In genomic region chr18:44681611-44682010, GRCh38 we compare ENCODE assay signal across 10 cellular contexts. TPM values are rescaled to one million over a fixed set of nuclear protein-coding genes. Genes with fewer than 3 reads are reported as not detected.
DNase-seq lines count a peak whose midpoint lies in the region; ATAC-seq and TF ChIP-seq lines count a peak whose summit lies in the region.
"Had no signal": no experiment of that assay in that cellular context is flagged by ENCODE, and none has a peak within 500 bp of the region (broad histone marks: within the 10 kb centered on the region; RNA-seq: fewer than 3 reads in every experiment).

No MANE protein-coding gene starts in this region.

- peaks cover 22 to 26% of the 10 kb centered on the region in 2 experiments for H3K4me1 ChIP-seq in SK-N-SH (ENCODE audit: control insufficient read depth in 1 of 2, insufficient read depth in 2 of 2, low read depth in 1 of 2, low read length in 1 of 2)
- peaks cover 0 to 18% of the 10 kb centered on the region in 2 donors for H3K4me1 ChIP-seq in ascending aorta
- H3K4me1 ChIP-seq in right lobe of liver, result no peaks in the 10 kb centered on the region
- H3K4me1 ChIP-seq in transverse colon, result peaks cover 0 to 12% (median 8%) of the 10 kb centered on the region in 4 donors

- no peaks in the 10 kb centered on the region for H3K27me3 ChIP-seq in SK-N-SH (ENCODE audit: insufficient read depth)
- H3K27me3 ChIP-seq in ascending aorta, result no peaks in the 10 kb centered on the region
- no peaks in the 10 kb centered on the region for H3K27me3 ChIP-seq in right lobe of liver
- no peaks in the 10 kb centered on the region for H3K27me3 ChIP-seq in transverse colon

- H3K9me3 ChIP-seq in SK-N-SH (no peaks in the 10 kb centered on the region), ascending aorta (no peaks in the 10 kb centered on the region), right lobe of liver (no peaks in the 10 kb centered on the region), transverse colon (no peaks in the 10 kb centered on the region)

- peak overlapping the region; percentile 73 for H2AFZ ChIP-seq in SK-N-SH (ENCODE audit: low read depth)

- TF ChIP-seq POLR2A in right lobe of liver (IDR thresholded peaks at IDR 0.05) (no peak), transverse colon (IDR thresholded peaks at IDR 0.05) (no peak)

- WGBS in SK-N-SH (ENCODE audit: low lambda C conversion rate), result 24% methylated on average over 5 of the region's 5 CpGs
- WGBS in right lobe of liver (ENCODE audit: insufficient coverage, low coverage, low lambda C conversion rate, missing lambda C conversion rate), result 13% methylated on average over 5 of the region's 5 CpGs
- 20 to 29% methylated on average over 3 to 5 of the region's 5 CpGs for WGBS in transverse colon (ENCODE audit: low coverage in 1 of 2), 2 donors

- peaks cover 47% of the 10 kb centered on the region for H3K79me2 ChIP-seq in SK-N-SH (ENCODE audit: insufficient read depth)

- peak overlapping the region; percentile 77; the same call in 1 of the 2 replicates for H3K9ac ChIP-seq in SK-N-SH

- H4K20me1 ChIP-seq in SK-N-SH (ENCODE audit: insufficient read depth), result no peaks in the 10 kb centered on the region

- H3F3A ChIP-seq in SK-N-SH (replicated peaks; ENCODE audit: insufficient read depth), result peaks cover 7% of the 10 kb centered on the region

- H3K36me3 ChIP-seq in SK-N-SH (replicated peaks in 1 of 2; ENCODE audit: control insufficient read depth in 1 of 2, insufficient read depth in 2 of 2, low read length in 1 of 2) (no peaks in the 10 kb centered on the region), ascending aorta (no peaks in the 10 kb centered on the region), right lobe of liver (no peaks in the 10 kb centered on the region), transverse colon (no peaks in the 10 kb centered on the region)

- DNase-seq in SK-N-SH, result no peak
- no peak for DNase-seq in ascending aorta (ENCODE audit: low spot score in 2 of 2)
- DNase-seq in right lobe of liver, result no peak
- DNase-seq in transverse colon, result no peak
- DNase-seq in stimulated activated naive CD4-positive, alpha-beta T cell treated with Interleukin-2 at 50 U/mL for 16 hours (lab: John Stamatoyannopoulos, UW), result no peak
- no peak for DNase-seq in AG08396 (ENCODE audit: low spot score)
- DNase-seq: AML-193, erythroblast had no signal

- TF ChIP-seq CTCF in SK-N-SH (IDR thresholded peaks at IDR 0.05) (no peak), ascending aorta (IDR thresholded peaks at IDR 0.05) (no peak), right lobe of liver (IDR thresholded peaks at IDR 0.05) (no peak), transverse colon (IDR thresholded peaks at IDR 0.05) (no peak)

- POLR2A ChIA-PET in SK-N-SH (lab: Yijun Ruan, JAX), result no interaction called here

- no peak for TF ChIP-seq RAD21 in SK-N-SH (IDR thresholded peaks at IDR 0.05; ENCODE audit: low read length)

- no peaks in the 10 kb centered on the region for H3K9me2 ChIP-seq in SK-N-SH

- peak overlapping the region; percentile 70 to 94; a peak in 3 of 4 replicates for H3K27ac ChIP-seq in SK-N-SH (ENCODE audit: low read depth in 2 of 2, low read length in 1 of 2)
- peak overlapping the region; percentile 97 to 98 for H3K27ac ChIP-seq in ascending aorta
- no peak overlapping the region for H3K27ac ChIP-seq in right lobe of liver
- H3K27ac ChIP-seq in transverse colon, result peak overlapping the region; percentile 95 to 99 (median 98)

- H3K4me3 ChIP-seq in SK-N-SH (ENCODE audit: low read depth in 2 of 2, low read length in 1 of 2) (peak overlapping the region; percentile 74 to 86), ascending aorta (peak overlapping the region; percentile 83 to 94), right lobe of liver (peak overlapping the region; percentile 52 to 79 (median 73)), transverse colon (peak overlapping the region; percentile 15 to 87 (median 80))

- H3K4me2 ChIP-seq in SK-N-SH, result peak overlapping the region; percentile 93

- CTCF ChIA-PET in SK-N-SH (lab: Yijun Ruan, JAX), result no interaction called here

- intact Hi-C loops in ascending aorta (cut with DNase I) (loop anchor here (2.0 to 10.0 kb wide), 10 partner anchors 15 to 841 kb away; no protein-coding TSS in a partner anchor), right lobe of liver (cut with DNase I) (no loop called here), transverse colon (cut with DNase I; ENCODE audit: low total_unique reads) (loop anchor here (10.0 kb wide), 1 partner anchor 123 kb away; no protein-coding TSS in a partner anchor)

- TF ChIP-seq EP300 in SK-N-SH (IDR thresholded peaks at IDR 0.05; ENCODE audit: borderline replicate concordance in 1 of 2, low read depth in 1 of 2, low read length in 1 of 2) (no peak), transverse colon (IDR thresholded peaks at IDR 0.05; ENCODE audit: low read depth) (no peak)

- ATAC-seq in SK-N-SH treated with all-trans-retinoic acid at 6 μM for 48 hours, result no peak
- ATAC-seq in right lobe of liver, result no peak
- no peak for ATAC-seq in GM21423 (IDR thresholded peaks at IDR 0.05; ENCODE audit: unreplicated experiment)

- in situ Hi-C loops in transverse colon (cut with MboI; ENCODE audit: low pct_ligation_motif_present in 1 of 4, low pct_unique_long_range_greater_than_20kb in 1 of 4, low sequenced_read_pairs in 3 of 4), result loop anchor here in 3 of 4 donors (10.0 to 25.0 kb wide), 4 partner anchors 131 to 531 kb away; no protein-coding TSS in a partner anchor

TF ChIP-seq in SK-N-SH, 30 proteins besides CTCF, POLR2A, EP300 and RAD21:
- TF ChIP-seq YY1 (IDR thresholded peaks at IDR 0.05; ENCODE audit: low read depth) (no peak), MEF2A (IDR thresholded peaks at IDR 0.05; ENCODE audit: borderline replicate concordance, low read depth) (no peak), FOSL2 (IDR thresholded peaks at IDR 0.05; ENCODE audit: borderline replicate concordance, low read depth) (no peak), GABPA (IDR thresholded peaks at IDR 0.05; ENCODE audit: low read depth) (no peak), TAF1 (IDR thresholded peaks at IDR 0.05; ENCODE audit: borderline replicate concordance, low read depth, low read length) (no peak), JUND (IDR thresholded peaks at IDR 0.05) (no peak), NFIC (IDR thresholded peaks at IDR 0.05; ENCODE audit: borderline replicate concordance) (no peak), TCF12 (IDR thresholded peaks at IDR 0.05) (no peak), SIN3A (IDR thresholded peaks at IDR 0.05; ENCODE audit: borderline replicate concordance, low read depth, low read length) (no peak)

TF ChIP-seq in SK-N-SH treated with all-trans-retinoic acid at 6 μM for 48 hours, 23 proteins besides CTCF, POLR2A, EP300 and RAD21:
- TF ChIP-seq PATZ1 (CRISPR knock-in tag; IDR thresholded peaks at IDR 0.05; ENCODE audit: borderline replicate concordance), result no peak
- TF ChIP-seq RARB (CRISPR knock-in tag; IDR thresholded peaks at IDR 0.05), result no peak
- TF ChIP-seq CSRNP3 (CRISPR knock-in tag; IDR thresholded peaks at IDR 0.05), result no peak
- TF ChIP-seq ESRRG (CRISPR knock-in tag; IDR thresholded peaks at IDR 0.05), result no peak
- TF ChIP-seq POU6F1 (CRISPR knock-in tag; IDR thresholded peaks at IDR 0.05; ENCODE audit: borderline replicate concordance, low read depth), result no peak
- no peak for TF ChIP-seq ISL1 (CRISPR knock-in tag; IDR thresholded peaks at IDR 0.05)

RNA-seq across cellular contexts. Expression of gene SETBP1, which starts 0.9 kb away (rescaled TPM):
- polyA plus RNA-seq in SK-N-SH (2012; rRNA removed), result 3.0 and 3.1 TPM in 2 replicates
- polyA plus RNA-seq in SK-N-SH (2012; cell fraction: cytosol; rRNA removed), result 2.8 and 3.0 TPM in 2 replicates
- 2.8 and 4.3 TPM in 2 replicates for polyA plus RNA-seq in SK-N-SH (2012; cell fraction: nucleus; rRNA removed)
- 23.5 TPM for total RNA-seq in ascending aorta
- 10 to 100 TPM; 14.3 to 29.1 (median 16.6) TPM for total RNA-seq in right lobe of liver
- total RNA-seq in transverse colon, result 10 to 100 TPM; 16.2 to 33.6 (median 24.4) TPM

Comparison
In these comparisons a context has a peak if more than half of its experiments do, and no peak if none do; other contexts are left out.
1. H3K27ac ChIP-seq: peak in SK-N-SH (2 of 2), ascending aorta (2 of 2) and transverse colon (4 of 4); none in right lobe of liver (0 of 3).
2. intact Hi-C loops: an anchor here in ascending aorta (2.0 to 10.0 kb wide) and transverse colon (10.0 kb wide); none called in right lobe of liver.
3. Peak in every context shown above with its lines, with median percentiles within 50 percentile points of each other: H3K4me3 ChIP-seq.